33 cellular contexts compared by ENCODE assay signal in the genomic region with DNA sequence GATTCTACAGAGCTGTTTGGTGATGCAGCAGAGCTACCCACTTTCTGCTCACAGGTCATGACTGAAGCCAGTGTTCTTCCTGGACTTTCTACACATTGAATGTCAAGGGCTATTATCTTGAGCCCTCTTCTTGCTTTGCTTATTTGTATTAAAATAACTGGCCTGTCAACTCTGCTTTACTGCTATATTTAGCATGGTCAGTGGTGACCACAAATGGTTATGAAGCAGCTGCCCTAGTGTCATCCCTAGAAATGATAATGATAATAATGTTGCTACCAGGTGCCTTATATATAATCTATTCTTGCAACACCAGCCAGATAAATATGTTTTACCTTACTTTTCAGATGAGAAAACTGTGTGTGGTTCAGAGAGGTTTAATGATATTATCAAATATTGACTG. TPM values are rescaled to one million over a fixed set of nuclear protein-coding genes. Genes with fewer than 3 reads are reported as not detected.
"Had no signal": no experiment of that assay in that cellular context is flagged by ENCODE, and none has a peak within 500 bp of the region (broad histone marks: within the 10 kb centered on the region; RNA-seq: fewer than 3 reads in every experiment).

No MANE protein-coding gene starts in this region.

- DNase-seq: activated B cell treated with CpG ODN at 0.5 μM for 24 hours; activated CD4-positive, alpha-beta memory T cell treated with anti-CD3 and anti-CD28 coated beads for 36 hours; activated CD4-positive, alpha-beta T cell treated with anti-CD3 and anti-CD28 coated beads for 4 hours; activated CD4-positive, alpha-beta T cell treated with anti-CD3 and anti-CD28 coated beads, Interleukin-2, amount 50 U/mL, for 1 hour; activated CD4-positive, CD25-positive, alpha-beta regulatory T cell treated with anti-CD3 and anti-CD28 coated beads, Interleukin-2, amount 50 U/mL, for 72 hours; activated CD8-positive, alpha-beta memory T cell treated with anti-CD3 and anti-CD28 coated beads, Interleukin-2, amount 50 U/mL, for 4 hours; activated effector memory CD4-positive, alpha-beta T cell treated with Interleukin-2 at 50 U/mL for 16 hours; activated naive CD4-positive, alpha-beta T cell treated with anti-CD3 and anti-CD28 coated beads, Interleukin-2, amount 10 ng/mL, durations not matched to agents 7 days and 5 days; activated naive CD8-positive, alpha-beta T cell treated with anti-CD3 and anti-CD28 coated beads for 36 hours; activated T-cell treated with anti-CD3 and anti-CD28 coated beads for 4 hours; activated T-cell treated with anti-CD3 and anti-CD28 coated beads, Interleukin-2, amount 50 U/mL, for 4 hours; amniotic stem cell; aorta; brain microvascular endothelial cell; NCI-H1105; NCI-H1436; NCI-H1694; NCI-H1930; NCI-H2081 treated with DMSO at 0.1 percent for 48 hours; NCI-H226; NCI-H446 treated with DMSO at 0.1 percent for 48 hours; NCI-H524 treated with DMSO at 0.1 percent for 48 hours; SHP77 treated with DMSO at 0.1 percent for 48 hours; SW 1271; T-helper 1 cell; T-helper 2 cell; T-helper 9 cell had no signal

- H3K27ac ChIP-seq: brain microvascular endothelial cell, SJSA1, VCaP had no signal

- H3K36me3 Mint-ChIP-seq: activated CD4-positive, alpha-beta memory T cell treated with anti-CD3 and anti-CD28 coated beads for 36 hours; activated naive CD4-positive, alpha-beta T cell treated with anti-CD3 and anti-CD28 coated beads, Interleukin-2, amount 10 ng/mL, durations not matched to agents 7 days and 5 days; activated naive CD8-positive, alpha-beta T cell treated with anti-CD3 and anti-CD28 coated beads for 36 hours had no signal

- H3K9me3 Mint-ChIP-seq: activated B cell treated with CpG ODN at 0.5 μM for 24 hours; activated CD4-positive, alpha-beta memory T cell treated with anti-CD3 and anti-CD28 coated beads for 36 hours; activated naive CD4-positive, alpha-beta T cell treated with anti-CD3 and anti-CD28 coated beads, Interleukin-2, amount 10 ng/mL, durations not matched to agents 7 days and 5 days; activated naive CD8-positive, alpha-beta T cell treated with anti-CD3 and anti-CD28 coated beads for 36 hours; activated T-cell treated with anti-CD3 and anti-CD28 coated beads, Interleukin-2, amount 50 U/mL, for 4 hours; activated T-helper 1 cell treated with anti-CD3 and anti-CD28 coated beads, Interleukin-12 subunit alpha, Interleukin-12 subunit beta, Interleukin-2, Interleukin-4 antibody, amounts not matched to agents 30 ng/mL and 10 ng/mL and 1 ng/mL, durations not matched to agents 14 hours and 24 hours and 36 hours had no signal

- H3K27me3 ChIP-seq: brain microvascular endothelial cell had no signal

- H3K9me3 ChIP-seq: SJSA1 had no signal

- H3K4me3 ChIP-seq: K562, SJSA1 had no signal

- H3K27ac Mint-ChIP-seq: activated B cell treated with CpG ODN at 0.5 μM for 24 hours; activated CD4-positive, alpha-beta memory T cell treated with anti-CD3 and anti-CD28 coated beads for 36 hours; activated naive CD4-positive, alpha-beta T cell treated with anti-CD3 and anti-CD28 coated beads, Interleukin-2, amount 10 ng/mL, durations not matched to agents 7 days and 5 days; activated naive CD8-positive, alpha-beta T cell treated with anti-CD3 and anti-CD28 coated beads for 36 hours; activated T-helper 1 cell treated with anti-CD3 and anti-CD28 coated beads, Interleukin-12 subunit alpha, Interleukin-12 subunit beta, Interleukin-2, Interleukin-4 antibody, amounts not matched to agents 30 ng/mL and 10 ng/mL and 1 ng/mL, durations not matched to agents 14 hours and 24 hours and 36 hours had no signal

- ATAC-seq: activated T-cell treated with anti-CD3 and anti-CD28 coated beads, Interleukin-2, amount 50 U/mL, for 4 hours; K562 had no signal

RNA-seq across cellular contexts. Expression of a gene that starts 2.6 kb away (rescaled TPM):
- total RNA-seq: activated B cell treated with CpG ODN at 0.5 μM for 24 hours; activated CD4-positive, alpha-beta memory T cell treated with anti-CD3 and anti-CD28 coated beads for 36 hours; activated naive CD8-positive, alpha-beta T cell treated with anti-CD3 and anti-CD28 coated beads for 36 hours; activated T-cell treated with anti-CD3 and anti-CD28 coated beads, Interleukin-2, amount 50 U/mL, for 4 hours; activated T-helper 1 cell treated with anti-CD3 and anti-CD28 coated beads, Interleukin-12 subunit alpha, Interleukin-12 subunit beta, Interleukin-2, Interleukin-4 antibody, amounts not matched to agents 30 ng/mL and 10 ng/mL and 1 ng/mL, durations not matched to agents 14 hours and 24 hours and 36 hours; aorta; K562; M059J; OCI-LY7; SJSA1 had no signal
